In the genomic region with DNA sequence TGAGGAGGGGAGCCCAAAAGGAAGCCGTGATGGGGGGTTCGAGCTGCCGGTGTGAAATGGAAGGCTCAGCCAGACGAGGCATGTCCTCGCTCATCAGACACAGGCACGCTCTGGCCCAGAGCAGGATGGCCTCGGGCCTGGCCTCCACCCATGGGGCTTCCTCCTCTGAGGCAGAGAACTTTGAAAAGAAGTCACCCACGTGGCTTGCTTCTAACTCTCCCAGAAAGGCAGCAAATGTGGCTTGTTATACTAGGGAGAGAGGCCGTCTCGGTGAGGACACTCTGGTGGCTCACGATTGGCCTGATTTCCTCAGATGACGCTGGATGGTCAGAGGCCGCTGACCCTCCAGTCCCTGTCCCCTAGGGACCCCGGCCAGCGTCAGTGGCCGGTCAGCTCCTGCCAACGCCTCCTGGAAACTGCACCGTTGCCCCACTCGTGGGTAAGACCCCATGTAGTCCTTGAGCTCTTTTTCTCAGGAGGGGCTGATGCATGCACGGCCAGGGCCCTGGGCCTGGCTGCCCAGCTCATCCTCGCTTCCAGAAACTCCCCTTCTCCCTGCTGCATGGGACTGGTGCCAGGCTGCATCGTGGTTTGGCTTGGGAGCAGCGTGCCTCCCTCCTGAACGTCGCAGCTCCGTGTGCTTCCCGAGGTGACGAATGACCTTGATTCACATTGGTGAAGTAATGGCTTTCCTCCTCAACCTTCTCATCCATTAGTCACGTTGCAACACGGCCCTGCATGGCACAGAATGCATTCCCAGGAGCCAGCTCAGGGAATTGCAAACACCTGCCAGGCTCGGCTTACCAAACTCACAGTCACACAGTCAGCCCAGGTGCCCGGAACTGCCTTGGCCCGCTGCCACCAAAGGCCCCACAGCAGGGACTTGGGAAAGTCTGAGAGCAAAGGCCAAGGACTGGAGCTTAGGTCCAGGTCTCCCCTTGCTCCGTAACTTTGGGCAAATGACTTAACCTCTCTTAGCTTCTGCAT, we compare ENCODE assay signal across 9 cellular contexts. TPM values are rescaled to one million over a fixed set of nuclear protein-coding genes. Genes with fewer than 3 reads are reported as not detected.
DNase-seq lines count a peak whose midpoint lies in the region; ATAC-seq and TF ChIP-seq lines count a peak whose summit lies in the region.
"Had no signal": no experiment of that assay in that cellular context is flagged by ENCODE, and none has a peak within 500 bp of the region (broad histone marks: within the 10 kb centered on the region; RNA-seq: fewer than 3 reads in every experiment).

No MANE protein-coding gene starts in this region.

- no TSS peak for BruUV-seq in PC-3 (replicated peaks; lab: Mats Ljungman, UMichigan)

- H3K9me2 ChIP-seq in GM23338 (ENCODE audit: insufficient read depth), result no peaks in the 10 kb centered on the region
- H3K9me2 ChIP-seq in PC-3 (replicated peaks; ENCODE audit: low read length), result no peaks in the 10 kb centered on the region

- no peaks in the 10 kb centered on the region for H3F3A ChIP-seq in GM23338 (replicated peaks; ENCODE audit: low read depth)
- H3F3A ChIP-seq in PC-3 (ENCODE audit: low read length, unreplicated experiment), result no peaks in the 10 kb centered on the region

- H3K4me2 ChIP-seq in GM23338 (no peak overlapping the region), PC-3 (ENCODE audit: low read length) (peak overlapping the region; percentile 78)

- POLR2A ChIA-PET in PC-3 (lab: Charles Lee; ENCODE audit: unreplicated experiment), result interaction anchor here (0.6 to 1.4 kb wide), 6 partner anchors 58 to 464 kb away, joined by 3 to 6 read pairs (median 4); no protein-coding TSS in a partner anchor

- no peak overlapping the region for H3K4me3 Mint-ChIP-seq in GM23338
- H3K4me3 Mint-ChIP-seq: T-helper 1 cell treated with Interleukin-12 subunit alpha and Interleukin-12 subunit beta and Interleukin-4 antibody, amounts not matched to agents 30 μg/mL and 1 μg/mL, for 36 hours had no signal

- no peaks in the 10 kb centered on the region for H3K36me3 ChIP-seq in GM23338 (ENCODE audit: insufficient read depth)
- no peaks in the 10 kb centered on the region for H3K36me3 ChIP-seq in PC-3 (ENCODE audit: low read depth, low read length)

- H3K79me2 ChIP-seq in GM23338 (replicated peaks; ENCODE audit: insufficient read depth) (no peaks in the 10 kb centered on the region), PC-3 (ENCODE audit: low read length) (peaks cover 4% of the 10 kb centered on the region; the same call in 1 of the 2 replicates)

- no peaks in the 10 kb centered on the region; the same call in 2 of the 3 replicates for H3K9me3 Mint-ChIP-seq in GM23338
- H3K9me3 Mint-ChIP-seq: T-helper 1 cell treated with Interleukin-12 subunit alpha and Interleukin-12 subunit beta and Interleukin-4 antibody, amounts not matched to agents 30 μg/mL and 1 μg/mL, for 36 hours had no signal

- peak overlapping the region; percentile 56; the same call in 1 of the 2 replicates for H2AFZ ChIP-seq in GM23338
- no peak overlapping the region for H2AFZ ChIP-seq in PC-3 (ENCODE audit: low read length)

- ATAC-seq in GM23338 (no peak), PC-3 (peak; percentile 8), GM19324 (IDR thresholded peaks at IDR 0.05; ENCODE audit: low FRiP score, unreplicated experiment) (no peak), HG03196 (IDR thresholded peaks at IDR 0.05; ENCODE audit: unreplicated experiment) (no peak)

- no peaks in the 10 kb centered on the region for H3K4me1 ChIP-seq in GM23338 (ENCODE audit: insufficient read depth)
- peaks cover 69% of the 10 kb centered on the region for H3K4me1 ChIP-seq in PC-3 (ENCODE audit: insufficient read depth, low read length)

- H3K4me1 Mint-ChIP-seq in GM23338, result peaks cover 9% of the 10 kb centered on the region; the same call in 1 of the 3 replicates

- H3K27me3 ChIP-seq in GM23338 (ENCODE audit: insufficient read depth) (no peaks in the 10 kb centered on the region), PC-3 (ENCODE audit: low read length) (no peaks in the 10 kb centered on the region)

- intact Hi-C loops in PC-3 (cut with micrococcal nuclease), result no loop called here

- no peak overlapping the region for H3K27ac Mint-ChIP-seq in GM23338
- H3K27ac Mint-ChIP-seq: T-helper 1 cell treated with Interleukin-12 subunit alpha and Interleukin-12 subunit beta and Interleukin-4 antibody, amounts not matched to agents 30 μg/mL and 1 μg/mL, for 36 hours had no signal

- peak overlapping the region; percentile 97 for H3K9ac ChIP-seq in PC-3 (ENCODE audit: low read length)

- H3K27ac ChIP-seq in GM23338 (ENCODE audit: low read depth), result no peak overlapping the region
- H3K27ac ChIP-seq in PC-3 (ENCODE audit: low read length), result peak overlapping the region; percentile 100

- H3K9me3 ChIP-seq in PC-3 (ENCODE audit: low read length), result no peaks in the 10 kb centered on the region

- CTCF ChIA-PET in PC-3 (lab: Charles Lee), result no interaction called here

- H4K20me1 ChIP-seq in GM23338 (replicated peaks; ENCODE audit: insufficient read depth), result no peaks in the 10 kb centered on the region
- H4K20me1 ChIP-seq in PC-3 (ENCODE audit: low read length), result no peaks in the 10 kb centered on the region

- DNase-seq in GM23338 (ENCODE audit: low spot score), result no peak
- DNase-seq in PC-3, result peak; percentile 95
- peak; percentile 82 for DNase-seq in fibroblast of pulmonary artery (ENCODE audit: low read depth)
- peak; percentile 87 for DNase-seq in skeletal muscle cell (ENCODE audit: low read depth)
- DNase-seq in AML-193 (lab: John Stamatoyannopoulos, UW), result no peak
- DNase-seq in middle frontal gyrus (ENCODE audit: extremely low spot score, low spot score), result no peak

- no peak for TF ChIP-seq CTCF in GM23338 (conservative IDR thresholded peaks at IDR 0.05; ENCODE audit: low read depth in 2 of 2)
- no peak for TF ChIP-seq CTCF in PC-3 (conservative IDR thresholded peaks at IDR 0.05; ENCODE audit: low read depth, low read length)
- no peak for TF ChIP-seq CTCF in fibroblast of pulmonary artery (IDR thresholded peaks at IDR 0.05; ENCODE audit: low read length, missing control alignments)

- H3K4me3 ChIP-seq in GM23338 (no peak overlapping the region), PC-3 (ENCODE audit: low read length) (no peak overlapping the region), fibroblast of pulmonary artery (replicated peaks; ENCODE audit: low read depth, low read length) (no peak overlapping the region), skeletal muscle cell (ENCODE audit: low read depth, low read length) (no peak overlapping the region)

- no peaks in the 10 kb centered on the region for H3K36me3 Mint-ChIP-seq in GM23338 (ENCODE audit: low read depth)

- peaks cover 5% of the 10 kb centered on the region for H3K27me3 Mint-ChIP-seq in GM23338 (ENCODE audit: insufficient read depth, low read depth, poor library complexity)

TF ChIP-seq in GM23338, 12 proteins besides CTCF, POLR2A, EP300 and RAD21 (continues in another document):
- TF ChIP-seq, protein P1, sequence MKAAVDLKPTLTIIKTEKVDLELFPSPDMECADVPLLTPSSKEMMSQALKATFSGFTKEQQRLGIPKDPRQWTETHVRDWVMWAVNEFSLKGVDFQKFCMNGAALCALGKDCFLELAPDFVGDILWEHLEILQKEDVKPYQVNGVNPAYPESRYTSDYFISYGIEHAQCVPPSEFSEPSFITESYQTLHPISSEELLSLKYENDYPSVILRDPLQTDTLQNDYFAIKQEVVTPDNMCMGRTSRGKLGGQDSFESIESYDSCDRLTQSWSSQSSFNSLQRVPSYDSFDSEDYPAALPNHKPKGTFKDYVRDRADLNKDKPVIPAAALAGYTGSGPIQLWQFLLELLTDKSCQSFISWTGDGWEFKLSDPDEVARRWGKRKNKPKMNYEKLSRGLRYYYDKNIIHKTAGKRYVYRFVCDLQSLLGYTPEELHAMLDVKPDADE (IDR thresholded peaks at IDR 0.05), result no peak
- TF ChIP-seq NANOG (IDR thresholded peaks at IDR 0.05; ENCODE audit: borderline replicate concordance), result no peak
- no peak for TF ChIP-seq ZNF331 (CRISPR knock-in tag; IDR thresholded peaks at IDR 0.05; ENCODE audit: low read depth)
- TF ChIP-seq STAT1 (IDR thresholded peaks at IDR 0.05; ENCODE audit: unreplicated experiment), result no peak

RNA-seq across cellular contexts. Expression of gene TOMM20, which starts 58.8 kb away (rescaled TPM):
- 138 and 159 TPM in 2 replicates for total RNA-seq in GM23338 (2014; rRNA removed; shearing (Covaris generic))
- polyA plus RNA-seq in GM23338 (2016; fragmentation: Nextera tagmentation; extraction: Ambion mirVana), result 116 and 138 TPM in 2 replicates
- 45.2 and 48.0 TPM in 2 replicates for total RNA-seq in PC-3 (2014; rRNA removed)

Comparison
In these comparisons a context has a peak if more than half of its experiments do, and no peak if none do; other contexts are left out.
1. DNase-seq: peak in PC-3 (single experiment), fibroblast of pulmonary artery (single experiment) and skeletal muscle cell (single experiment); none in GM23338 (single experiment), AML-193 (0 of 2) and middle frontal gyrus (single experiment).